21 cellular contexts compared by ENCODE assay signal in genomic region chr19:43692882-43693281, GRCh38. TPM values are rescaled to one million over a fixed set of nuclear protein-coding genes. Genes with fewer than 3 reads are reported as not detected.
"Had no signal": no experiment of that assay in that cellular context is flagged by ENCODE, and none has a peak within 500 bp of the region (broad histone marks: within the 10 kb centered on the region; RNA-seq: fewer than 3 reads in every experiment).

No MANE protein-coding gene starts in this region.

- H3K9me3 ChIP-seq: suprapubic skin had no signal

- H3K4me1 ChIP-seq: gastroesophageal sphincter, left ventricle myocardium inferior, suprapubic skin had no signal

- FAIRE-seq: bronchial epithelial cell had no signal

- H3K27me3 ChIP-seq: suprapubic skin, transverse colon had no signal

- H3K27ac Mint-ChIP-seq: activated CD4-positive, alpha-beta T cell treated with anti-CD3 and anti-CD28 coated beads for 36 hours; activated naive CD8-positive, alpha-beta T cell; progenitor cell of endocrine pancreas; stimulated activated naive CD8-positive, alpha-beta T cell treated with anti-CD3 and anti-CD28 coated beads, Interleukin-15, amount 100 ng/mL, for 72 hours; WTC11 had no signal

- ATAC-seq: activated CD4-positive, alpha-beta T cell treated with anti-CD3 and anti-CD28 coated beads for 36 hours; esophagus mucosa; gastroesophageal sphincter; heart right ventricle; stimulated activated naive CD8-positive, alpha-beta T cell treated with anti-CD3 and anti-CD28 coated beads, Interleukin-15, amount 100 ng/mL, for 72 hours; WTC11 had no signal

- H3K4me3 Mint-ChIP-seq: activated CD4-positive, alpha-beta T cell treated with anti-CD3 and anti-CD28 coated beads for 36 hours; activated naive CD8-positive, alpha-beta T cell; neural crest cell; stimulated activated naive CD8-positive, alpha-beta T cell treated with anti-CD3 and anti-CD28 coated beads, Interleukin-15, amount 100 ng/mL, for 72 hours; WTC11 had no signal

- H3K4me3 ChIP-seq: gastroesophageal sphincter, heart right ventricle, left ventricle myocardium inferior, suprapubic skin, transverse colon had no signal

- H3K27ac ChIP-seq: gastroesophageal sphincter, left ventricle myocardium inferior, suprapubic skin, transverse colon had no signal

- DNase-seq: activated CD4-positive, alpha-beta T cell treated with anti-CD3 and anti-CD28 coated beads for 36 hours; activated CD4-positive, alpha-beta T cell treated with anti-CD3 and anti-CD28 coated beads, Interleukin-2, amount 50 U/mL, for 48 hours; activated T-cell treated with anti-CD3 and anti-CD28 coated beads for 4 hours; cerebellar nuclear complex; cortex of kidney; effector CD4-positive, alpha-beta T cell; heart right ventricle; kidney glomerular epithelial cell; left ventricle myocardium inferior; stimulated activated naive CD8-positive, alpha-beta T cell treated with anti-CD3 and anti-CD28 coated beads, Interleukin-15, amount 100 ng/mL, for 72 hours; transverse colon had no signal

- H3K4me1 Mint-ChIP-seq: activated CD4-positive, alpha-beta T cell treated with anti-CD3 and anti-CD28 coated beads for 36 hours; stimulated activated naive CD8-positive, alpha-beta T cell treated with anti-CD3 and anti-CD28 coated beads, Interleukin-15, amount 100 ng/mL, for 72 hours; WTC11 had no signal

- H3K36me3 ChIP-seq: gastroesophageal sphincter, heart right ventricle, left ventricle myocardium inferior, suprapubic skin, transverse colon had no signal

RNA-seq across cellular contexts. Expression of gene IRGC, which starts 23.0 kb away (rescaled TPM):
- total RNA-seq: activated CD4-positive, alpha-beta T cell treated with anti-CD3 and anti-CD28 coated beads for 36 hours; bronchial epithelial cell; esophagus mucosa; gastroesophageal sphincter; heart right ventricle; left ventricle myocardium inferior; neural crest cell; osteoblast; progenitor cell of endocrine pancreas; suprapubic skin; T-helper 2 cell treated with Interferon-gamma antibody and Interleukin-4, amounts not matched to agents 100 ng/mL and 5 ng/mL, for 36 hours; transverse colon; WTC11 had no signal
- polyA plus RNA-seq: heart right ventricle had no signal
